In genomic region chr1:36881541-36881940, GRCh38 we compare ENCODE assay signal across 23 cellular contexts.
DNase-seq lines count a peak whose midpoint lies in the region; ATAC-seq and TF ChIP-seq lines count a peak whose summit lies in the region.
"Had no signal": no experiment of that assay in that cellular context is flagged by ENCODE, and none has a peak within 500 bp of the region (broad histone marks: within the 10 kb centered on the region; RNA-seq: fewer than 3 reads in every experiment).

No MANE protein-coding gene starts in this region.

- no CpG with 5 or more reads among the region's 6 CpGs for WGBS in H9 (ENCODE audit: extremely low coverage, insufficient read length, low lambda C conversion rate)
- 91% methylated on average over 6 of the region's 6 CpGs for WGBS in prostate gland

- no peak overlapping the region for H2BK120ac ChIP-seq in H9 (ENCODE audit: low read depth, low read length, poor library complexity, severe bottlenecking)

- no peak for TF ChIP-seq POLR2A in prostate gland (IDR thresholded peaks at IDR 0.05)

- H3K27me3 ChIP-seq in H9 (ENCODE audit: insufficient read depth, low read length) (no peaks in the 10 kb centered on the region), prostate gland (replicated peaks; ENCODE audit: insufficient read depth) (no peaks in the 10 kb centered on the region)
- H3K27me3 ChIP-seq: BLaER1 had no signal

- no peak overlapping the region for H2BK5ac ChIP-seq in H9 (ENCODE audit: insufficient read length, low read length)

- H3K9me3 Mint-ChIP-seq in activated CD4-positive, alpha-beta T cell treated with anti-CD3 and anti-CD28 coated beads, Interleukin-2, amount 10 ng/mL, durations not matched to agents 7 days and 5 days = no peaks in the 10 kb centered on the region
- no peaks in the 10 kb centered on the region for H3K9me3 Mint-ChIP-seq in H9
- H3K9me3 Mint-ChIP-seq: CD4-positive, alpha-beta T cell had no signal

- POLR2A ChIA-PET in activated CD4-positive, alpha-beta T cell treated with anti-CD3 and anti-CD28 coated beads, Interleukin-2, amount 10 ng/mL, durations not matched to agents 7 days and 5 days (lab: Charles Lee) = no interaction called here

- H3K79me1 ChIP-seq in H9 (ENCODE audit: insufficient read depth, low read depth, low read length, poor library complexity, severe bottlenecking) = no peaks in the 10 kb centered on the region

- no peak overlapping the region for H3K4me2 ChIP-seq in H9 (ENCODE audit: insufficient read depth, insufficient read length, low read length)
- H3K4me2 ChIP-seq: BLaER1, PC-9 had no signal

- no peak overlapping the region for H3K27ac ChIP-seq in H9 (ENCODE audit: insufficient read length, low read depth, low read length)
- H3K27ac ChIP-seq in prostate gland = no peak overlapping the region
- H3K27ac ChIP-seq: 22Rv1, BLaER1, PC-9 had no signal

- no peaks in the 10 kb centered on the region for H3K79me2 ChIP-seq in H9 (ENCODE audit: insufficient read depth, low read length)

- H3K4me1 Mint-ChIP-seq in activated CD4-positive, alpha-beta T cell treated with anti-CD3 and anti-CD28 coated beads, Interleukin-2, amount 10 ng/mL, durations not matched to agents 7 days and 5 days = no peaks in the 10 kb centered on the region
- no peaks in the 10 kb centered on the region for H3K4me1 Mint-ChIP-seq in H9

- DNase-seq in activated CD4-positive, alpha-beta T cell treated with anti-CD3 and anti-CD28 coated beads, Interleukin-2, amount 10 ng/mL, durations not matched to agents 7 days and 5 days = peak; percentile 2
- no peak for DNase-seq in activated CD4-positive, alpha-beta T cell treated with anti-CD3 and anti-CD28 coated beads for 1 hour
- peak; percentile 5 for DNase-seq in H9
- DNase-seq in islet precursor cell = peak; percentile 35
- DNase-seq in prostate gland (ENCODE audit: low spot score) = peak; percentile 0
- no peak for DNase-seq in left colon
- DNase-seq in COLO668 (lab: John Stamatoyannopoulos, UW; ENCODE audit: unreplicated experiment) = no peak
- DNase-seq: ACHN, Caco-2, DND-41, KBM-7, MM.1S, NCI-H1048, NCI-H1417 treated with DMSO at 0.1 percent for 48 hours, NCI-H187, NCI-H446 treated with DMSO at 0.1 percent for 48 hours, PC-9, RPMI8226, SHP77 had no signal

- no peak overlapping the region for H3K4me3 ChIP-seq in prostate gland
- H3K4me3 ChIP-seq: BLaER1, PC-9 had no signal

- no peaks in the 10 kb centered on the region for H3K36me3 ChIP-seq in prostate gland
- H3K36me3 ChIP-seq: BLaER1 had no signal

- H2BK20ac ChIP-seq in H9 (ENCODE audit: low read depth, low read length, poor library complexity, severe bottlenecking) = no peak overlapping the region

- H3K56ac ChIP-seq in H9 (ENCODE audit: insufficient read length, low read depth, low read length) = no peak overlapping the region

- no peak overlapping the region for H3K23ac ChIP-seq in H9 (ENCODE audit: insufficient read length, low read depth, low read length)

- no peaks in the 10 kb centered on the region for H3K23me2 ChIP-seq in H9 (ENCODE audit: insufficient read length, low read depth, low read length, poor library complexity, severe bottlenecking)

- no peak overlapping the region for H4K91ac ChIP-seq in H9 (ENCODE audit: insufficient read length, low read depth, low read length)

- CTCF ChIA-PET in activated CD4-positive, alpha-beta T cell treated with anti-CD3 and anti-CD28 coated beads, Interleukin-2, amount 10 ng/mL, durations not matched to agents 7 days and 5 days (lab: Charles Lee) = no interaction called here

- ATAC-seq in GM21390 (IDR thresholded peaks at IDR 0.05; ENCODE audit: unreplicated experiment) (no peak), left colon (no peak)

- no peaks in the 10 kb centered on the region for H4K20me1 ChIP-seq in H9 (ENCODE audit: control insufficient read depth, insufficient read depth, insufficient read length)
- H4K20me1 ChIP-seq: BLaER1 had no signal

- no peak overlapping the region for H4K8ac ChIP-seq in H9 (replicated peaks; ENCODE audit: insufficient read length, low read depth, low read length)

- no peak overlapping the region for H4K5ac ChIP-seq in H9 (ENCODE audit: insufficient read length, low read depth, low read length)

- no peak for TF ChIP-seq CTCF in H9 (conservative IDR thresholded peaks at IDR 0.05)
- no peak for TF ChIP-seq CTCF in prostate gland (IDR thresholded peaks at IDR 0.05)

- no peak overlapping the region for H3K4ac ChIP-seq in H9 (ENCODE audit: low read depth, low read length)

- H3K36me3 Mint-ChIP-seq in activated CD4-positive, alpha-beta T cell treated with anti-CD3 and anti-CD28 coated beads, Interleukin-2, amount 10 ng/mL, durations not matched to agents 7 days and 5 days (ENCODE audit: low read depth) = no peaks in the 10 kb centered on the region
- H3K36me3 Mint-ChIP-seq in H9 (ENCODE audit: insufficient read depth in 1 of 3, low read depth in 3 of 3) = no peaks in the 10 kb centered on the region; a peak in 1 of 7 replicates

- H3K27ac Mint-ChIP-seq in activated CD4-positive, alpha-beta T cell treated with anti-CD3 and anti-CD28 coated beads, Interleukin-2, amount 10 ng/mL, durations not matched to agents 7 days and 5 days = no peak overlapping the region
- no peak overlapping the region for H3K27ac Mint-ChIP-seq in H9
- H3K27ac Mint-ChIP-seq: CD4-positive, alpha-beta T cell had no signal

- no peak overlapping the region for H3K9ac ChIP-seq in H9 (ENCODE audit: extremely low read depth, insufficient read length, low read length)
- H3K9ac ChIP-seq: BLaER1 had no signal

- no peak overlapping the region for H2BK15ac ChIP-seq in H9 (ENCODE audit: low read depth, low read length)

- H2AK5ac ChIP-seq in H9 (ENCODE audit: insufficient read length, low read length) = no peak overlapping the region

- H2AFZ ChIP-seq in H9 (ENCODE audit: low read length) = no peak overlapping the region
- H2AFZ ChIP-seq: PC-9 had no signal

- no peak overlapping the region for H3K4me3 Mint-ChIP-seq in activated CD4-positive, alpha-beta T cell treated with anti-CD3 and anti-CD28 coated beads, Interleukin-2, amount 10 ng/mL, durations not matched to agents 7 days and 5 days
- no peak overlapping the region for H3K4me3 Mint-ChIP-seq in H9
- H3K4me3 Mint-ChIP-seq: CD4-positive, alpha-beta T cell had no signal

- no peak overlapping the region for H2BK12ac ChIP-seq in H9 (ENCODE audit: insufficient read length, low read depth, low read length)

- no peak overlapping the region for H3T11ph ChIP-seq in H9 (ENCODE audit: low read length)

- H3K4me1 ChIP-seq in H9 (ENCODE audit: insufficient read depth, low read length) (no peaks in the 10 kb centered on the region), prostate gland (replicated peaks) (no peaks in the 10 kb centered on the region)
- H3K4me1 ChIP-seq: Caco-2 had no signal

- H3K14ac ChIP-seq in H9 (ENCODE audit: insufficient read depth, low read length) = no peak overlapping the region

- H3K18ac ChIP-seq in H9 (ENCODE audit: insufficient read length, low read depth, low read length) = no peak overlapping the region

- intact Hi-C loops in prostate gland (cut with DNase I) (no loop called here), left colon (cut with DNase I, micrococcal nuclease) (no loop called here)

- H3K27me3 Mint-ChIP-seq in activated CD4-positive, alpha-beta T cell treated with anti-CD3 and anti-CD28 coated beads, Interleukin-2, amount 10 ng/mL, durations not matched to agents 7 days and 5 days = peaks cover 3% of the 10 kb centered on the region
- peaks cover 3% of the 10 kb centered on the region for H3K27me3 Mint-ChIP-seq in H9 (ENCODE audit: low read depth)

- H3K9me3 ChIP-seq in H9 (ENCODE audit: control insufficient read depth, low read depth, low read length) (no peaks in the 10 kb centered on the region), prostate gland (no peaks in the 10 kb centered on the region)
- H3K9me3 ChIP-seq: BLaER1, Caco-2 had no signal

Comparison
In these comparisons a context has a peak if more than half of its experiments do, and no peak if none do; other contexts are left out.
1. DNase-seq: peak in activated CD4-positive, alpha-beta T cell treated with anti-CD3 and anti-CD28 coated beads, Interleukin-2, amount 10 ng/mL, durations not matched to agents 7 days and 5 days (single experiment), H9 (single experiment), islet precursor cell (single experiment) and prostate gland (single experiment); none in activated CD4-positive, alpha-beta T cell treated with anti-CD3 and anti-CD28 coated beads for 1 hour (single experiment), left colon (0 of 2) and COLO668 (single experiment).